ENCODE assay signal across 1 cellular context in genomic region chr20:856361-856775, GRCh38.
TF ChIP-seq lines count a peak whose summit lies in the region.

No MANE protein-coding gene starts in this region.

TF ChIP-seq in GM12878, 131 proteins besides CTCF, POLR2A, EP300 and RAD21 (continued from another document):
- TF ChIP-seq ZBTB40 (IDR thresholded peaks at IDR 0.05; ENCODE audit: borderline replicate concordance) (no peak), PAX8 (IDR thresholded peaks at IDR 0.05) (no peak), DPF2 (IDR thresholded peaks at IDR 0.05) (no peak), SUZ12 (IDR thresholded peaks at IDR 0.05; ENCODE audit: unreplicated experiment) (no peak), PML (IDR thresholded peaks at IDR 0.05; ENCODE audit: low read length) (no peak), RB1 (IDR thresholded peaks at IDR 0.05; ENCODE audit: borderline replicate concordance) (no peak), TBL1XR1 (IDR thresholded peaks at IDR 0.05; ENCODE audit: low read depth, low read length) (no peak), ZNF24 (IDR thresholded peaks at IDR 0.05) (no peak), KAT2A (conservative IDR thresholded peaks at IDR 0.05; ENCODE audit: control insufficient read depth, low read depth, low read length) (no peak), MLLT1 (IDR thresholded peaks at IDR 0.05) (no peak), IRF4 (IDR thresholded peaks at IDR 0.05; ENCODE audit: low read depth, low read length) (no peak), SIN3A (IDR thresholded peaks at IDR 0.05; ENCODE audit: low read depth, low read length) (no peak), RAD51 (IDR thresholded peaks at IDR 0.05) (no peak), BCLAF1 (IDR thresholded peaks at IDR 0.05) (no peak), E4F1 (IDR thresholded peaks at IDR 0.05; ENCODE audit: borderline replicate concordance, partially characterized antibody) (no peak), HCFC1 (IDR thresholded peaks at IDR 0.05; ENCODE audit: low read length) (no peak)
